17 cellular contexts compared by ENCODE assay signal in the genomic region with DNA sequence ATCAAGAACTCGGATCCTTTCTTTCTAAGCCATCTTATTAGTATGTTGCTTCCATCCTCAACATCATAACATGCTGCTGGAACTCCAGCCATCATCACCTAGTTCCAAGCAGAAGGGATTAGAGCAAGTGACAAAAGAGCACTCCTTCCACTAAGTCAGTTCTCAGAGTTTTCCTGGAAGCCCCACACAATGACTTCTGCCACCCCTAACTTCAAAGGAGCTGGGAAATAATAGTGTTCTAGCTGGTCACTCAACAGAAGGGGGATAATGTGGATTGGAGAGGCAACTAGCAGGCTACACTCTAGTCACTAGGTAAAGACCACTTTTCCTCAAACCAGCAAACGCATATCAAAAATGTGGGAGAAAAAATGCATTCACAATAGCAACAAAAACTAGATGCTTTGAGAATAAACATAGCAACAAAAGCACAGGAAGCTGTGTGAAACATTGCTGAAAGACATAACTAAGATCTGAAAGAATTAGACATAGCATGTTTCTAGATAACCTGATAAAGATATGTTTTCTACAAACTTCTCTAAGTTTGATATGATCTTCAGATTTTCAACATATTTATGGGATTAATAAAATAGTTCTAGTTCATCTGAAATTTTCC.
"Had no signal": no experiment of that assay in that cellular context is flagged by ENCODE, and none has a peak within 500 bp of the region (broad histone marks: within the 10 kb centered on the region; RNA-seq: fewer than 3 reads in every experiment).

No MANE protein-coding gene starts in this region.

- H3K4me1 ChIP-seq: gastrocnemius medialis, heart right ventricle, thyroid gland, uterus had no signal

- H3K27ac ChIP-seq: body of pancreas, epithelial cell of prostate, gastrocnemius medialis, heart right ventricle, left lung, SK-N-MC, thyroid gland, uterus had no signal

- H3K27ac Mint-ChIP-seq: nephron had no signal

- H3K9me3 ChIP-seq: body of pancreas, gastrocnemius medialis, heart right ventricle, left lung, thyroid gland, uterus had no signal

- H3K9me3 Mint-ChIP-seq: nephron had no signal

- H3K27me3 ChIP-seq: body of pancreas, gastrocnemius medialis, heart right ventricle, left lung, thyroid gland, uterus had no signal

- H3K36me3 ChIP-seq: thyroid gland, uterus had no signal

- H3K4me3 ChIP-seq: body of pancreas, gastrocnemius medialis, heart right ventricle, left lung, SK-N-MC, thyroid gland, uterus had no signal

- H3K4me1 Mint-ChIP-seq: nephron had no signal

- ATAC-seq: body of pancreas, gastrocnemius medialis, heart right ventricle, left lung had no signal

- H3K4me3 Mint-ChIP-seq: nephron had no signal

- DNase-seq: activated CD4-positive, alpha-beta T cell treated with anti-CD3 and anti-CD28 coated beads, Interleukin-2, amount 50 U/mL, for 48 hours; activated CD4-positive, CD25-positive, alpha-beta regulatory T cell; activated gamma-delta T cell treated with Interleukin-2 at 50 U/mL for 16 hours; amniotic stem cell; body of pancreas; central memory CD4-positive, alpha-beta T cell; effector memory CD4-positive, alpha-beta T cell; gastrocnemius medialis; heart right ventricle; left lung; stimulated activated CD4-positive, alpha-beta T cell treated with anti-CD3 and anti-CD28 coated beads, Interleukin-4, amount 100 ng/mL, for 1 hour; stimulated activated CD8-positive, alpha-beta memory T cell treated with anti-CD3 and anti-CD28 coated beads, Interleukin-4, amount 100 ng/mL, for 48 hours; thyroid gland; uterus had no signal
